8 cellular contexts compared by ENCODE assay signal in genomic region chr1:2381741-2382620, GRCh38. TPM values are rescaled to one million over a fixed set of nuclear protein-coding genes. Genes with fewer than 3 reads are reported as not detected.
DNase-seq lines count a peak whose midpoint lies in the region; ATAC-seq, FAIRE-seq and TF ChIP-seq lines count a peak whose summit lies in the region.

No MANE protein-coding gene starts in this region.

- no peak overlapping the region for H2AFZ ChIP-seq in HepG2 (ENCODE audit: low read length)

- no peaks in the 10 kb centered on the region for H3K9me3 Mint-ChIP-seq in activated CD4-positive, alpha-beta T cell treated with anti-CD3 and anti-CD28 coated beads for 36 hours (ENCODE audit: low read depth)

- no peaks in the 10 kb centered on the region for H3K36me3 Mint-ChIP-seq in activated CD4-positive, alpha-beta T cell treated with anti-CD3 and anti-CD28 coated beads for 36 hours (ENCODE audit: low read depth)

- no peak overlapping the region for H3K27ac ChIP-seq in HepG2 (ENCODE audit: extremely low read length, insufficient read depth, low read length)

- POLR2A ChIA-PET in activated CD4-positive, alpha-beta T cell treated with anti-CD3 and anti-CD28 coated beads for 36 hours (lab: Charles Lee) = interaction anchor here (0.5 to 0.8 kb wide), 2 partner anchors 12 to 704 kb away, joined by 4 to 5 read pairs; no protein-coding TSS in a partner anchor
- POLR2A ChIA-PET in HepG2 (lab: Yijun Ruan, JAX) = interaction anchor here (0.6 to 1.8 kb wide), 6 partner anchors 10 to 187 kb away, joined by 3 to 20 read pairs (median 6); partner anchors contain the start of genes FAAP20, MORN1, PEX10 and RER1

- TF ChIP-seq RAD21 in HepG2 (CRISPR knock-in tag; IDR thresholded peaks at IDR 0.05) = peak; percentile 93

- H3K27me3 Mint-ChIP-seq in activated CD4-positive, alpha-beta T cell treated with anti-CD3 and anti-CD28 coated beads for 36 hours = no peaks in the 10 kb centered on the region

- no peak overlapping the region for H3K9ac ChIP-seq in HepG2 (ENCODE audit: insufficient read depth, low read depth, low read length)

- DNase-seq in NCI-H82 (lab: John Stamatoyannopoulos, UW) = peak; percentile 76
- DNase-seq in NCI-H82 treated with DMSO at 0.1 percent for 48 hours (lab: John Stamatoyannopoulos, UW; ENCODE audit: unreplicated experiment) = no peak
- no peak for DNase-seq in LNCaP clone FGC (ENCODE audit: low read depth)
- DNase-seq in activated CD4-positive, alpha-beta T cell treated with anti-CD3 and anti-CD28 coated beads for 36 hours = peak; percentile 90
- peak; percentile 81 for DNase-seq in cerebellum (ENCODE audit: low spot score)
- DNase-seq in HepG2 (ENCODE audit: low spot score) = peak; percentile 45
- DNase-seq in stimulated activated CD4-positive, alpha-beta T cell treated with anti-CD3 and anti-CD28 coated beads, Interleukin-4, amount 100 ng/mL, for 48 hours (ENCODE audit: low read depth in 2 of 2) = peak; percentile 71 to 77

- H3K36me3 ChIP-seq in HepG2 (replicated peaks in 1 of 2; ENCODE audit: control insufficient read depth in 1 of 2, insufficient read depth in 2 of 2, low read length in 2 of 2) = no peaks in the 10 kb centered on the region

- peak; percentile 98 for TF ChIP-seq CTCF in LNCaP clone FGC (IDR thresholded peaks at IDR 0.05; ENCODE audit: control insufficient read depth, extremely low read depth, insufficient read depth)
- TF ChIP-seq CTCF in HepG2 (CRISPR knock-in tag; IDR thresholded peaks at IDR 0.05) = peak; percentile 98

- H3K4me2 ChIP-seq in HepG2 (ENCODE audit: low read depth, low read length) = no peak overlapping the region

- H3K4me3 Mint-ChIP-seq in activated CD4-positive, alpha-beta T cell treated with anti-CD3 and anti-CD28 coated beads for 36 hours = no peak overlapping the region

- H3K4me1 ChIP-seq in HepG2 (ENCODE audit: insufficient read depth, low read length) = peaks cover 30% of the 10 kb centered on the region

- no peaks in the 10 kb centered on the region for H3K9me3 ChIP-seq in HepG2 (ENCODE audit: low read length)

- CTCF ChIA-PET in activated CD4-positive, alpha-beta T cell treated with anti-CD3 and anti-CD28 coated beads for 36 hours (lab: Charles Lee) = interaction anchor here (0.6 to 5.0 kb wide), 20 partner anchors 9 to 337 kb away, joined by 3 to 78 read pairs (median 6); partner anchors contain the start of genes FAAP20, MORN1, RER1 and SKI
- CTCF ChIA-PET in HepG2 (lab: Yijun Ruan, JAX; ENCODE audit: low intra/inter-chr PET ratio, low total read pairs) = interaction anchor here (1.1 to 3.1 kb wide), 2 partner anchors 50 to 187 kb away, joined by 3 to 30 read pairs; partner anchors contain the start of gene FAAP20

- in situ Hi-C loops in HepG2 (cut with HindIII; ENCODE audit: extremely low pct_ligation_motif_present, low pct_unique_long_range_greater_than_20kb) = loop anchor here (5.0 kb wide), 1 partner anchor 190 kb away; the partner anchor contains the start of gene FAAP20

- WGBS in HepG2 (ENCODE audit: low lambda C conversion rate) = 60% methylated on average over 3 of the region's 28 CpGs

- H3K27me3 ChIP-seq in HepG2 (ENCODE audit: control insufficient read depth in 1 of 2, insufficient read depth in 2 of 2, low read length in 2 of 2) = no peaks in the 10 kb centered on the region

- BruUV-seq in HepG2 (replicated peaks; lab: Mats Ljungman, UMichigan) = no TSS peak

- no peak for TF ChIP-seq EP300 in HepG2 (IDR thresholded peaks at IDR 0.05; ENCODE audit: low read depth in 2 of 2, low read length in 2 of 2)
- TF ChIP-seq EP300 in HepG2 (CRISPR knock-in tag; IDR thresholded peaks at IDR 0.05; ENCODE audit: borderline replicate concordance) = no peak

- H4K20me1 ChIP-seq in HepG2 (ENCODE audit: insufficient read depth, low read length) = no peaks in the 10 kb centered on the region

- intact Hi-C loops in activated CD4-positive, alpha-beta T cell treated with anti-CD3 and anti-CD28 coated beads for 36 hours (cut with DNase I, micrococcal nuclease) = loop anchor here (1.0 to 5.0 kb wide), 5 partner anchors 150 to 290 kb away; no protein-coding TSS in a partner anchor
- intact Hi-C loops in HepG2 (cut with micrococcal nuclease; ENCODE audit: unreplicated experiment) = loop anchor here (1.0 to 5.0 kb wide), 2 partner anchors 70 to 187 kb away; no protein-coding TSS in a partner anchor

- no peak overlapping the region for H3K4me3 ChIP-seq in LNCaP clone FGC (ENCODE audit: low read depth, low read length)
- no peak overlapping the region for H3K4me3 ChIP-seq in HepG2 (replicated peaks in 1 of 3; ENCODE audit: insufficient read depth in 1 of 3, low read depth in 2 of 3, low read length in 3 of 3)

- peak; percentile 58 for FAIRE-seq in HepG2 (lab: Jason Lieb, UNC)

- H3K27ac Mint-ChIP-seq in activated CD4-positive, alpha-beta T cell treated with anti-CD3 and anti-CD28 coated beads for 36 hours = no peak overlapping the region

- H3K79me2 ChIP-seq in HepG2 (ENCODE audit: insufficient read depth, low read length) = no peaks in the 10 kb centered on the region

- TF ChIP-seq POLR2A in HepG2 (IDR thresholded peaks at IDR 0.05; ENCODE audit: insufficient read depth in 1 of 2, low read depth in 2 of 2, low read length in 2 of 2) = no peak

- H3K4me1 Mint-ChIP-seq in activated CD4-positive, alpha-beta T cell treated with anti-CD3 and anti-CD28 coated beads for 36 hours = no peaks in the 10 kb centered on the region

- peak; percentile 97 for ATAC-seq in activated CD4-positive, alpha-beta T cell treated with anti-CD3 and anti-CD28 coated beads for 36 hours
- peak; percentile 94 for ATAC-seq in HepG2
- ATAC-seq in GM18873 (IDR thresholded peaks at IDR 0.05; ENCODE audit: low FRiP score, unreplicated experiment) = no peak

RNA-seq across cellular contexts. Expression of gene MORN1, which starts 9.4 kb away (rescaled TPM):
- total RNA-seq in activated CD4-positive, alpha-beta T cell treated with anti-CD3 and anti-CD28 coated beads for 36 hours = 1 to 10 TPM; 5.1 to 6.1 TPM
- 18.0 TPM for total RNA-seq in cerebellum
- 3.9 and 6.5 TPM in 2 replicates for total RNA-seq in HepG2 (2016; rRNA removed; fragmentation: Illumina TruSeq; extraction: Trizol)
- total RNA-seq in HepG2 (2016; cell fraction: cytosol; rRNA removed; fragmentation: Illumina TruSeq; extraction: Trizol; ENCODE audit: low read depth) = 1.5 and 2.2 TPM in 2 replicates
- total RNA-seq in HepG2 (2016; cell fraction: insoluble cytoplasmic fraction; rRNA removed; fragmentation: Illumina TruSeq; extraction: Trizol) = 3.5 and 5.4 TPM in 2 replicates
- 1.7 and 1.8 TPM in 2 replicates for total RNA-seq in HepG2 (2016; cell fraction: membrane; rRNA removed; fragmentation: Illumina TruSeq; extraction: Trizol)
- 6.4 and 6.8 TPM in 2 replicates for total RNA-seq in HepG2 (2016; cell fraction: nucleus; rRNA removed; fragmentation: Illumina TruSeq; extraction: Trizol)
- 2.6 and 3.1 TPM in 2 replicates for polyA plus RNA-seq in HepG2 (2011; rRNA removed)
- 2.5 and 3.1 TPM in 2 replicates for polyA plus RNA-seq in HepG2 (2011; cell fraction: cytosol; rRNA removed)
- 7.8 and 8.8 TPM in 2 replicates for polyA plus RNA-seq in HepG2 (2011; cell fraction: nucleus; rRNA removed)
- polyA plus RNA-seq in HepG2 (2012) = 1.3 and 1.7 TPM in 2 replicates
- 0.84 and 1.9 TPM in 2 replicates for polyA plus RNA-seq in HepG2 (2016; cell fraction: cytosol; fragmentation: Illumina TruSeq; extraction: Trizol; ENCODE audit: low read depth)
- polyA plus RNA-seq in HepG2 (2016; cell fraction: insoluble cytoplasmic fraction; fragmentation: Illumina TruSeq; extraction: Trizol; ENCODE audit: low read depth) = 2.3 and 3.3 TPM in 2 replicates
- polyA plus RNA-seq in HepG2 (2016; cell fraction: membrane; fragmentation: Illumina TruSeq; extraction: Trizol; ENCODE audit: low read depth) = 0.73 and 1.3 TPM in 2 replicates
- 8.2 and 9.2 TPM in 2 replicates for polyA plus RNA-seq in HepG2 (2016; cell fraction: nucleus; fragmentation: Illumina TruSeq; extraction: Trizol; ENCODE audit: insufficient read depth, low read depth)
- 6.7 and 28.4 TPM in 2 replicates for polyA minus RNA-seq in HepG2 (2011; rRNA and poly(A)+ RNA removed; ENCODE audit: low replicate concordance)
- 1.3 and 3.0 TPM in 2 replicates for polyA minus RNA-seq in HepG2 (2011; cell fraction: cytosol; rRNA and poly(A)+ RNA removed)
- 7.5 and 8.9 TPM in 2 replicates for polyA minus RNA-seq in HepG2 (2011; cell fraction: nucleus; rRNA and poly(A)+ RNA removed)

RNA-seq across cellular contexts. Expression of gene RER1, which starts 9.7 kb away (rescaled TPM):
- total RNA-seq in activated CD4-positive, alpha-beta T cell treated with anti-CD3 and anti-CD28 coated beads for 36 hours = 100 to 1,000 TPM; 146 to 152 TPM
- total RNA-seq in cerebellum (32.4 TPM), HepG2 (2016; rRNA removed; fragmentation: Illumina TruSeq; extraction: Trizol) (83.9 and 128 TPM in 2 replicates)
- 51.3 and 72.8 TPM in 2 replicates for total RNA-seq in HepG2 (2016; cell fraction: cytosol; rRNA removed; fragmentation: Illumina TruSeq; extraction: Trizol; ENCODE audit: low read depth)
- total RNA-seq in HepG2 (2016; cell fraction: insoluble cytoplasmic fraction; rRNA removed; fragmentation: Illumina TruSeq; extraction: Trizol) = 89.5 and 137 TPM in 2 replicates
- 77.4 and 86.1 TPM in 2 replicates for total RNA-seq in HepG2 (2016; cell fraction: membrane; rRNA removed; fragmentation: Illumina TruSeq; extraction: Trizol)
- 76.0 and 95.5 TPM in 2 replicates for total RNA-seq in HepG2 (2016; cell fraction: nucleus; rRNA removed; fragmentation: Illumina TruSeq; extraction: Trizol)
- polyA plus RNA-seq in HepG2 (2011; rRNA removed) = 135 and 164 TPM in 2 replicates
- polyA plus RNA-seq in HepG2 (2011; cell fraction: cytosol; rRNA removed) = 82.7 and 131 TPM in 2 replicates
- 155 and 197 TPM in 2 replicates for polyA plus RNA-seq in HepG2 (2011; cell fraction: nucleus; rRNA removed)
- polyA plus RNA-seq in HepG2 (2012) = 64.5 and 73.8 TPM in 2 replicates
- 84.3 and 98.6 TPM in 2 replicates for polyA plus RNA-seq in HepG2 (2016; cell fraction: cytosol; fragmentation: Illumina TruSeq; extraction: Trizol; ENCODE audit: low read depth)
- polyA plus RNA-seq in HepG2 (2016; cell fraction: insoluble cytoplasmic fraction; fragmentation: Illumina TruSeq; extraction: Trizol; ENCODE audit: low read depth) = 87.8 and 97.0 TPM in 2 replicates
- 69.1 and 85.3 TPM in 2 replicates for polyA plus RNA-seq in HepG2 (2016; cell fraction: membrane; fragmentation: Illumina TruSeq; extraction: Trizol; ENCODE audit: low read depth)
- 191 and 194 TPM in 2 replicates for polyA plus RNA-seq in HepG2 (2016; cell fraction: nucleus; fragmentation: Illumina TruSeq; extraction: Trizol; ENCODE audit: insufficient read depth, low read depth)
- polyA minus RNA-seq in HepG2 (2011; rRNA and poly(A)+ RNA removed; ENCODE audit: low replicate concordance) = 95.9 and 234 TPM in 2 replicates
- polyA minus RNA-seq in HepG2 (2011; cell fraction: cytosol; rRNA and poly(A)+ RNA removed) = 32.9 and 45.5 TPM in 2 replicates
- polyA minus RNA-seq in HepG2 (2011; cell fraction: nucleus; rRNA and poly(A)+ RNA removed) = 23.3 and 29.3 TPM in 2 replicates

RNA-seq across cellular contexts. Expression of gene PEX10, which starts 30.4 kb away (rescaled TPM):
- total RNA-seq in activated CD4-positive, alpha-beta T cell treated with anti-CD3 and anti-CD28 coated beads for 36 hours = 10 to 100 TPM; 15.1 to 17.7 TPM
- total RNA-seq in cerebellum (14.1 TPM), HepG2 (2016; rRNA removed; fragmentation: Illumina TruSeq; extraction: Trizol) (38.3 and 39.6 TPM in 2 replicates)
- total RNA-seq in HepG2 (2016; cell fraction: cytosol; rRNA removed; fragmentation: Illumina TruSeq; extraction: Trizol; ENCODE audit: low read depth) = 20.2 and 25.8 TPM in 2 replicates
- total RNA-seq in HepG2 (2016; cell fraction: insoluble cytoplasmic fraction; rRNA removed; fragmentation: Illumina TruSeq; extraction: Trizol) = 37.8 and 38.9 TPM in 2 replicates
- total RNA-seq in HepG2 (2016; cell fraction: membrane; rRNA removed; fragmentation: Illumina TruSeq; extraction: Trizol) = 53.4 and 59.7 TPM in 2 replicates
- total RNA-seq in HepG2 (2016; cell fraction: nucleus; rRNA removed; fragmentation: Illumina TruSeq; extraction: Trizol) = 27.1 and 27.5 TPM in 2 replicates
- 16.1 and 21.0 TPM in 2 replicates for polyA plus RNA-seq in HepG2 (2011; rRNA removed)
- polyA plus RNA-seq in HepG2 (2011; cell fraction: cytosol; rRNA removed) = 16.3 and 20.9 TPM in 2 replicates
- polyA plus RNA-seq in HepG2 (2011; cell fraction: nucleus; rRNA removed) = 49.0 and 57.5 TPM in 2 replicates
- polyA plus RNA-seq in HepG2 (2012) = 13.3 and 14.5 TPM in 2 replicates
- 27.1 and 37.0 TPM in 2 replicates for polyA plus RNA-seq in HepG2 (2016; cell fraction: cytosol; fragmentation: Illumina TruSeq; extraction: Trizol; ENCODE audit: low read depth)
- polyA plus RNA-seq in HepG2 (2016; cell fraction: insoluble cytoplasmic fraction; fragmentation: Illumina TruSeq; extraction: Trizol; ENCODE audit: low read depth) = 36.5 and 40.8 TPM in 2 replicates
- 47.4 and 49.9 TPM in 2 replicates for polyA plus RNA-seq in HepG2 (2016; cell fraction: membrane; fragmentation: Illumina TruSeq; extraction: Trizol; ENCODE audit: low read depth)
- 44.7 and 46.3 TPM in 2 replicates for polyA plus RNA-seq in HepG2 (2016; cell fraction: nucleus; fragmentation: Illumina TruSeq; extraction: Trizol; ENCODE audit: insufficient read depth, low read depth)
- 15.3 and 46.5 TPM in 2 replicates for polyA minus RNA-seq in HepG2 (2011; rRNA and poly(A)+ RNA removed; ENCODE audit: low replicate concordance)
- 9.7 and 12.0 TPM in 2 replicates for polyA minus RNA-seq in HepG2 (2011; cell fraction: cytosol; rRNA and poly(A)+ RNA removed)
- 18.4 and 20.1 TPM in 2 replicates for polyA minus RNA-seq in HepG2 (2011; cell fraction: nucleus; rRNA and poly(A)+ RNA removed)

Comparison
In these comparisons a context has a peak if more than half of its experiments do, and no peak if none do; other contexts are left out.
1. DNase-seq: peak in NCI-H82 (single experiment), activated CD4-positive, alpha-beta T cell treated with anti-CD3 and anti-CD28 coated beads for 36 hours (single experiment), cerebellum (single experiment), HepG2 (single experiment) and stimulated activated CD4-positive, alpha-beta T cell treated with anti-CD3 and anti-CD28 coated beads, Interleukin-4, amount 100 ng/mL, for 48 hours (2 of 2); none in NCI-H82 treated with DMSO at 0.1 percent for 48 hours (single experiment) and LNCaP clone FGC (single experiment).